ENCODE assay signal across 21 cellular contexts in the genomic region with DNA sequence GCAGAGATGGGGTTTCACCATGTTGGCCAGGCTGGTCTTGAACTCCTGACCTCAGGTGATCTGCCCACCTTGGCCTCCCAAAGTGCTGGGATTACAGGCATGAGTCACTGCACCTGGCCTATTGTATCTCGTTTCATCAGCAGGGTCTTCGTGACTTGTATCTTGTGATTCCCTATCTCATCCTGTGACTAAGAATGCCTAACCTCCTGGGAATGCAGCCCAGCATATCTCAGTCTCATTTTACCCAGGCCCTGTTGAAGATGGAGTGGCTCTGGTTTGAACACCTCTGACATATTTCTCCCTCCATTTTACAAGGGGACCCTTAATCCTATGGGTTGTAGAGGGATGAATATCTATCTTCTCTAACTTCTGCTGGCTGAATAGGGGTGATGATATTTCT. TPM values are rescaled to one million over a fixed set of nuclear protein-coding genes. Genes with fewer than 3 reads are reported as not detected.
DNase-seq lines count a peak whose midpoint lies in the region; ATAC-seq, FAIRE-seq and TF ChIP-seq lines count a peak whose summit lies in the region.
"Not testable (repeated sequence)": the region's sequence is repeated elsewhere in the genome, so short reads cannot be mapped to it uniquely, and the experiment has no call there.
"Had no signal": no experiment of that assay in that cellular context is flagged by ENCODE, and none has a peak within 500 bp of the region (broad histone marks: within the 10 kb centered on the region; RNA-seq: fewer than 3 reads in every experiment).

No MANE protein-coding gene starts in this region.

- in situ Hi-C loops in ACHN (cut with HindIII; ENCODE audit: low pct_ligation_motif_present, low pct_unique_long_range_greater_than_20kb, low sequenced_read_pairs); Panc1 (cut with HindIII; ENCODE audit: low pct_unique_long_range_greater_than_20kb, low sequenced_read_pairs): not testable (repeated sequence)

- FAIRE-seq in HTR-8/SVneo (lab: Jason Lieb, UNC), result not testable (repeated sequence)
- peak; percentile 94 for FAIRE-seq in keratinocyte (lab: Jason Lieb, UNC)

- not testable (repeated sequence) for H4K20me1 ChIP-seq in keratinocyte (ENCODE audit: control insufficient read depth, extremely low read depth, insufficient read depth, low read length)

- not testable (repeated sequence) for H3K9me3 ChIP-seq in Panc1 (ENCODE audit: control insufficient read depth, insufficient read depth, low read depth, low read length); keratinocyte (ENCODE audit: control insufficient read depth, low read depth, low read length)
- H3K9me3 ChIP-seq in adipocyte (ENCODE audit: control insufficient read depth, low read length), result peaks cover 28% of the 10 kb centered on the region

- peak; percentile 73 for ATAC-seq in Panc1

- not testable (repeated sequence) for H3K4me3 ChIP-seq in Panc1 (ENCODE audit: low read depth in 2 of 2, low read length in 2 of 2); adipocyte (ENCODE audit: low read length); keratinocyte (ENCODE audit: control insufficient read depth in 2 of 3, extremely low read depth in 1 of 3, insufficient read depth in 2 of 3, low read depth in 1 of 3, low read length in 3 of 3)

- H3K27me3 ChIP-seq in Panc1 (ENCODE audit: control insufficient read depth, insufficient read depth, low read length); keratinocyte (ENCODE audit: control insufficient read depth, extremely low read depth, insufficient read depth, low read length): not testable (repeated sequence)
- H3K27me3 ChIP-seq in adipocyte (replicated peaks; ENCODE audit: control insufficient read depth, insufficient read depth, low read length), result peaks cover 10% of the 10 kb centered on the region

- TF ChIP-seq CTCF in Panc1 (IDR thresholded peaks at IDR 0.05); keratinocyte (optimal IDR thresholded peaks at IDR 0.05 in 1 of 3, IDR thresholded peaks at IDR 0.05 in 1 of 3, conservative IDR thresholded peaks at IDR 0.05 in 1 of 3; ENCODE audit: extremely low read depth in 1 of 3, insufficient read depth in 2 of 3, low read length in 3 of 3): not testable (repeated sequence)

- POLR2A ChIA-PET in Panc1 (lab: Charles Lee), result not testable (repeated sequence)

- H3K9ac ChIP-seq in adipocyte (ENCODE audit: low read length), result not testable (repeated sequence)
- peak overlapping the region; percentile 38 for H3K9ac ChIP-seq in keratinocyte (ENCODE audit: control insufficient read depth, extremely low read depth, insufficient read depth, low read length)

- peak overlapping the region; percentile 1 for H3K4me2 ChIP-seq in keratinocyte (ENCODE audit: control insufficient read depth, extremely low read depth, insufficient read depth, low read depth, low read length)

- not testable (repeated sequence) for BruUV-seq in Panc1 (replicated peaks; lab: Mats Ljungman, UMichigan)

- H2AFZ ChIP-seq in keratinocyte (ENCODE audit: control insufficient read depth, low read length), result not testable (repeated sequence)

- H3K36me3 ChIP-seq in Panc1 (ENCODE audit: control insufficient read depth, insufficient read depth, low read length); adipocyte (ENCODE audit: control insufficient read depth, insufficient read depth, low read length, severe bottlenecking); keratinocyte (ENCODE audit: control insufficient read depth in 2 of 2, extremely low read depth in 1 of 2, insufficient read depth in 2 of 2, low read length in 2 of 2): not testable (repeated sequence)

- H3K9me1 ChIP-seq in keratinocyte (ENCODE audit: control insufficient read depth, extremely low read depth, insufficient read depth, low read length), result not testable (repeated sequence)

- dilution Hi-C loops in keratinocyte (cut with MboI; ENCODE audit: extremely low pct_ligation_motif_present, low sequenced_read_pairs), result not testable (repeated sequence)

- not testable (repeated sequence) for H3K79me2 ChIP-seq in keratinocyte (ENCODE audit: control insufficient read depth, insufficient read depth, low read length)

- H3K4me1 ChIP-seq in Panc1 (ENCODE audit: control insufficient read depth, insufficient read depth, low read length); adipocyte (ENCODE audit: control insufficient read depth, insufficient read depth, low read length): not testable (repeated sequence)
- H3K4me1 ChIP-seq in keratinocyte (ENCODE audit: control insufficient read depth, extremely low read depth, insufficient read depth, low read length), result peaks cover 14% of the 10 kb centered on the region

- H3K27ac ChIP-seq in Panc1 (ENCODE audit: low read length), result not testable (repeated sequence)
- H3K27ac ChIP-seq in epithelial cell of prostate (peak overlapping the region; percentile 96), keratinocyte (ENCODE audit: control insufficient read depth, insufficient read depth, low read length) (peak overlapping the region; percentile 78)

- intact Hi-C loops in Panc1 (cut with micrococcal nuclease; ENCODE audit: unreplicated experiment), result not testable (repeated sequence)

- DNase-seq in ACHN (peak; percentile 32), GM04504 (ENCODE audit: low read depth) (peak; percentile 12), HTR-8/SVneo (ENCODE audit: insufficient read length, low spot score) (peak; percentile 23), Panc1 (ENCODE audit: low read depth, low spot score) (peak; percentile 25), adipocyte (ENCODE audit: low read depth) (peak; percentile 4), epithelial cell of prostate (ENCODE audit: low read depth, low spot score) (peak; percentile 67), keratinocyte (ENCODE audit: low read depth, low spot score) (peak; percentile 66), renal cortical epithelial cell (ENCODE audit: low read depth) (peak; percentile 64)

- CTCF ChIA-PET in Panc1 (lab: Charles Lee), result not testable (repeated sequence)

RNA-seq across cellular contexts. Expression of a gene that starts 34.0 kb away (rescaled TPM):
- 0.10 TPM for total RNA-seq in Panc1 (2021; ENCODE audit: unreplicated experiment)
- polyA plus RNA-seq in Panc1 (2012; ENCODE audit: insufficient read length), result 0.84 TPM
- 0.02 to 0.12 TPM (median 0.03 TPM) in 3 replicates for polyA plus RNA-seq in keratinocyte
- not detected for polyA plus RNA-seq in keratinocyte (2011; ENCODE audit: low read depth)
- 0.04 and 0.17 TPM in 2 replicates for polyA plus RNA-seq in keratinocyte (2011; cell fraction: cytosol; rRNA removed)
- polyA plus RNA-seq in keratinocyte (2011; cell fraction: nucleus; rRNA removed), result 0.10 and 0.23 TPM in 2 replicates
- polyA plus RNA-seq in keratinocyte (2012; ENCODE audit: low replicate concordance), result 0.15 and 0.41 TPM in 2 replicates
- 0.13 TPM in 1 of 3 replicates, not detected in the others for polyA minus RNA-seq in keratinocyte
- polyA minus RNA-seq in keratinocyte (2011; cell fraction: cytosol; rRNA and poly(A)+ RNA removed), result not detected
- 0.11 and 0.16 TPM in 2 replicates for polyA minus RNA-seq in keratinocyte (2011; cell fraction: nucleus; rRNA and poly(A)+ RNA removed)
- 0.05 and 1.4 TPM in 2 replicates for total RNA-seq in renal cortical epithelial cell

RNA-seq across cellular contexts. Expression of a gene that starts 48.4 kb away (rescaled TPM):
- total RNA-seq in Panc1 (2021; ENCODE audit: unreplicated experiment) (not detected), renal cortical epithelial cell (0.05 TPM in 1 of 2 replicates, not detected in the other)
- not detected for polyA plus RNA-seq in Panc1 (2012; ENCODE audit: insufficient read length)
- not detected in 3 replicates for polyA plus RNA-seq in keratinocyte
- polyA plus RNA-seq in keratinocyte (2011; ENCODE audit: low read depth), result not detected
- polyA plus RNA-seq in keratinocyte (2011; cell fraction: cytosol; rRNA removed), result not detected in 2 replicates
- polyA plus RNA-seq in keratinocyte (2011; cell fraction: nucleus; rRNA removed), result not detected in 2 replicates
- polyA plus RNA-seq in keratinocyte (2012; ENCODE audit: low replicate concordance), result not detected in 2 replicates
- not detected in 3 replicates for polyA minus RNA-seq in keratinocyte
- polyA minus RNA-seq in keratinocyte (2011; cell fraction: cytosol; rRNA and poly(A)+ RNA removed), result not detected
- polyA minus RNA-seq in keratinocyte (2011; cell fraction: nucleus; rRNA and poly(A)+ RNA removed), result not detected in 2 replicates
- total RNA-seq: A673; activated CD4-positive, alpha-beta T cell treated with anti-CD3 and anti-CD28 coated beads for 36 hours; cardiac septum; gastroesophageal sphincter; H4; left colon; mesothelial cell of epicardium; natural killer cell treated with Interleukin-12 subunit alpha and Interleukin-12 subunit beta and Interleukin-15 and Interleukin-18, amount 100 ng/mL, for 72 hours; ovary; right lobe of liver; stomach; T-cell; tibial nerve had no signal
- polyA plus RNA-seq: ovary, stomach had no signal

Comparison
In these comparisons a context has a peak if more than half of its experiments do, and no peak if none do; other contexts are left out.
1. DNase-seq: peak in every context shown above with its lines; median percentile 67 in epithelial cell of prostate; 66 in keratinocyte; 64 in renal cortical epithelial cell; 32 in ACHN; 25 in Panc1; 23 in HTR-8/SVneo; 12 in GM04504; 4 in adipocyte.